ENCODE assay signal across 8 cellular contexts in the genomic region with DNA sequence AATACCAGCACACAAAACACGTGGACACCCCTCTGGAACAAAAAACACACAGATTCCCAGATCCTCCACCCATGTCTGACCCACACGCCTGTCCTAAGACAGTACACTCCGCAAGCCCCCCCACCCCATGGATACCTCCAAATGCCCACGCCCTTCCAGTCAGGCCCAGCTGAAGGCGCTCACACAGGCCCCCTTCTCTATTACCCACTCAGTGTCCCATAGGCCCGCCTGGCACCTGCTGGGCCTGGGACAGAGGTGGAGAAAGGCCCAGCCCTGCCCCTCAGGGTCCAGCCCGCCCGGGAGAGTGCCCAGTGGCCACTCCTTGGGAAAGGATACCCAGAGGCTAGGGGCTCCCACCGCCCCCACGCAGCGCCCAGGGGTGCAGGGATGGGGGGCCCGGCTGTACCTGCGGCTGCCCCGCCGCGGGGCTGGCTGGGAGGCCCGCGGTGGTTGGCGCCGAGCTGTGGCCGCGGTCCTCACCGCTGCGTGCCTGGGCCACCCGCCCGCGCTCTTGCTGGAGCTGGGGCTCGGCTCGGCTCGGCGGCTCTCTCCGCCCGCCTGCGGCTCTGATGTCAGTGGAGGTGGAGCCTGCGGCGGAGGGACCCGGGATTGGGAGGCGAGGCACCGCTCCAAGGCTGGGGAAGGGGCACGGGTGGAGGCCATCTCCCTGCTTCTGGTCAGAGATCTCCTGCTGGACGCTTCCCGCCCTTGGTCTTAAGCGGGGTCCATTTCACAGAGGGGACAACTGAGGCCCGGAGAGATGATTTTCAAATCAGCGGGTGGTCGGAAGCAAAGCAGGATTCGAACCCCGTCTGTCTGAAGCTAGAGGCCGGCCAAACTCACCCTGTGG. TPM values are rescaled to one million over a fixed set of nuclear protein-coding genes. Genes with fewer than 3 reads are reported as not detected.
DNase-seq lines count a peak whose midpoint lies in the region; ATAC-seq and TF ChIP-seq lines count a peak whose summit lies in the region.

A gene (minus strand): TSS at position 522 of the 850 bp plus-strand sequence. CDS start 2,198 bp downstream, outside the sequence.

- DNase-seq in DMS153 (lab: John Stamatoyannopoulos, UW) (peak; percentile 1), H9 (peak; percentile 78), NCI-H510A treated with DMSO at 0.1 percent for 48 hours (lab: John Stamatoyannopoulos, UW) (peak; percentile 34), epithelial cell of proximal tubule (ENCODE audit: low read depth) (no peak), midbrain (lab: John Stamatoyannopoulos, UW) (peak; percentile 63)
- peak; percentile 82 for DNase-seq in activated T-cell treated with anti-CD3 and anti-CD28 coated beads, Interleukin-2, amount 50 U/mL, for 24 hours
- DNase-seq in stimulated activated effector memory CD8-positive, alpha-beta T cell treated with anti-CD3 and anti-CD28 coated beads, Interleukin-12 subunit alpha, Interleukin-12 subunit beta, amount 100 ng/mL, for 72 hours (ENCODE audit: low spot score in 2 of 2), result peak; percentile 59 to 81
- DNase-seq in NK-92 treated with Interleukin-12 subunit alpha and Interleukin-12 subunit beta, amount 100 ng/mL, for 24 hours (lab: John Stamatoyannopoulos, UW), result no peak

- H3K27me3 Mint-ChIP-seq in H9 (ENCODE audit: low read depth), result peaks cover 58% of the 10 kb centered on the region
- no peaks in the 10 kb centered on the region for H3K27me3 Mint-ChIP-seq in activated T-cell treated with anti-CD3 and anti-CD28 coated beads, Interleukin-2, amount 50 U/mL, for 24 hours

- H4K20me1 ChIP-seq in H9 (ENCODE audit: control insufficient read depth, insufficient read depth, insufficient read length), result no peaks in the 10 kb centered on the region

- H3K4me3 ChIP-seq in epithelial cell of proximal tubule (ENCODE audit: low read depth, low read length), result peak within 1 kb of the TSS; percentile 74

- no peaks in the 10 kb centered on the region for H3K9me3 Mint-ChIP-seq in H9
- H3K9me3 Mint-ChIP-seq in activated T-cell treated with anti-CD3 and anti-CD28 coated beads, Interleukin-2, amount 50 U/mL, for 24 hours, result no peaks in the 10 kb centered on the region
- H3K9me3 Mint-ChIP-seq in stimulated activated effector memory CD8-positive, alpha-beta T cell treated with anti-CD3 and anti-CD28 coated beads, Interleukin-12 subunit alpha, Interleukin-12 subunit beta, amount 100 ng/mL, for 72 hours, result no peaks in the 10 kb centered on the region

- no peak within 1 kb of the TSS for H3T11ph ChIP-seq in H9 (ENCODE audit: low read length)

- H4K8ac ChIP-seq in H9 (replicated peaks; ENCODE audit: insufficient read length, low read depth, low read length), result no peak within 1 kb of the TSS

- no peak within 1 kb of the TSS for H3K18ac ChIP-seq in H9 (ENCODE audit: insufficient read length, low read depth, low read length)

- peak within 1 kb of the TSS; percentile 63 to 77 for H3K4me3 Mint-ChIP-seq in H9
- H3K4me3 Mint-ChIP-seq in activated T-cell treated with anti-CD3 and anti-CD28 coated beads, Interleukin-2, amount 50 U/mL, for 24 hours, result peak within 1 kb of the TSS; percentile 85
- peak within 1 kb of the TSS; percentile 80 for H3K4me3 Mint-ChIP-seq in stimulated activated effector memory CD8-positive, alpha-beta T cell treated with anti-CD3 and anti-CD28 coated beads, Interleukin-12 subunit alpha, Interleukin-12 subunit beta, amount 100 ng/mL, for 72 hours

- H2AFZ ChIP-seq in H9 (ENCODE audit: low read length), result no peak within 1 kb of the TSS

- no CpG with 5 or more reads among the region's 49 CpGs for WGBS in H9 (ENCODE audit: extremely low coverage, insufficient read length, low lambda C conversion rate)

- H3K36me3 Mint-ChIP-seq in H9 (ENCODE audit: insufficient read depth in 1 of 3, low read depth in 3 of 3), result peaks cover 0 to 14% (median 2%) of the 10 kb centered on the region in 3 experiments; a peak in 3 of 7 replicates
- H3K36me3 Mint-ChIP-seq in activated T-cell treated with anti-CD3 and anti-CD28 coated beads, Interleukin-2, amount 50 U/mL, for 24 hours (ENCODE audit: low read depth), result peaks cover 35% of the 10 kb centered on the region
- H3K36me3 Mint-ChIP-seq in stimulated activated effector memory CD8-positive, alpha-beta T cell treated with anti-CD3 and anti-CD28 coated beads, Interleukin-12 subunit alpha, Interleukin-12 subunit beta, amount 100 ng/mL, for 72 hours, result peaks cover 48% of the 10 kb centered on the region

- no peak within 1 kb of the TSS for H3K9ac ChIP-seq in H9 (ENCODE audit: extremely low read depth, insufficient read length, low read length)

- no peak within 1 kb of the TSS for H2BK20ac ChIP-seq in H9 (ENCODE audit: low read depth, low read length, poor library complexity, severe bottlenecking)

- no peak within 1 kb of the TSS for H3K27ac ChIP-seq in H9 (ENCODE audit: insufficient read length, low read depth, low read length)

- H3K23me2 ChIP-seq in H9 (ENCODE audit: insufficient read length, low read depth, low read length, poor library complexity, severe bottlenecking), result no peaks in the 10 kb centered on the region

- no peaks in the 10 kb centered on the region for H3K4me1 ChIP-seq in H9 (ENCODE audit: insufficient read depth, low read length)

- H2BK120ac ChIP-seq in H9 (ENCODE audit: low read depth, low read length, poor library complexity, severe bottlenecking), result no peak within 1 kb of the TSS

- no peak within 1 kb of the TSS for H3K14ac ChIP-seq in H9 (ENCODE audit: insufficient read depth, low read length)

- no peak within 1 kb of the TSS for H2BK5ac ChIP-seq in H9 (ENCODE audit: insufficient read length, low read length)

- H3K79me1 ChIP-seq in H9 (ENCODE audit: insufficient read depth, low read depth, low read length, poor library complexity, severe bottlenecking), result no peaks in the 10 kb centered on the region

- H3K79me2 ChIP-seq in H9 (ENCODE audit: insufficient read depth, low read length), result no peaks in the 10 kb centered on the region

- peak within 1 kb of the TSS; percentile 31 for H3K4me2 ChIP-seq in H9 (ENCODE audit: insufficient read depth, insufficient read length, low read length)

- H2AK5ac ChIP-seq in H9 (ENCODE audit: insufficient read length, low read length), result no peak within 1 kb of the TSS

- no peaks in the 10 kb centered on the region; the same call in 1 of the 2 replicates for H3K27me3 ChIP-seq in H9 (ENCODE audit: insufficient read depth, low read length)

- peak within 1 kb of the TSS in 1 of 3 experiments; percentile 79; a peak in 1 of 7 replicates for H3K27ac Mint-ChIP-seq in H9
- H3K27ac Mint-ChIP-seq in activated T-cell treated with anti-CD3 and anti-CD28 coated beads, Interleukin-2, amount 50 U/mL, for 24 hours, result peak within 1 kb of the TSS; percentile 81
- peak within 1 kb of the TSS; percentile 90 for H3K27ac Mint-ChIP-seq in stimulated activated effector memory CD8-positive, alpha-beta T cell treated with anti-CD3 and anti-CD28 coated beads, Interleukin-12 subunit alpha, Interleukin-12 subunit beta, amount 100 ng/mL, for 72 hours

- H2BK15ac ChIP-seq in H9 (ENCODE audit: low read depth, low read length), result no peak within 1 kb of the TSS

- H3K9me3 ChIP-seq in H9 (ENCODE audit: control insufficient read depth, low read depth, low read length), result no peaks in the 10 kb centered on the region

- H3K4me1 Mint-ChIP-seq in H9, result peaks cover 21 to 32% of the 10 kb centered on the region in 2 experiments
- H3K4me1 Mint-ChIP-seq in activated T-cell treated with anti-CD3 and anti-CD28 coated beads, Interleukin-2, amount 50 U/mL, for 24 hours (ENCODE audit: low read depth), result peaks cover 40% of the 10 kb centered on the region
- peaks cover 58% of the 10 kb centered on the region for H3K4me1 Mint-ChIP-seq in stimulated activated effector memory CD8-positive, alpha-beta T cell treated with anti-CD3 and anti-CD28 coated beads, Interleukin-12 subunit alpha, Interleukin-12 subunit beta, amount 100 ng/mL, for 72 hours

- no peak within 1 kb of the TSS for H3K4ac ChIP-seq in H9 (ENCODE audit: low read depth, low read length)

- H4K5ac ChIP-seq in H9 (ENCODE audit: insufficient read length, low read depth, low read length), result no peak within 1 kb of the TSS

- no peak for TF ChIP-seq CTCF in H9 (conservative IDR thresholded peaks at IDR 0.05)
- TF ChIP-seq CTCF in epithelial cell of proximal tubule (conservative IDR thresholded peaks at IDR 0.05; ENCODE audit: low read depth, low read length), result no peak

- peak; percentile 96 for ATAC-seq in stimulated activated effector memory CD8-positive, alpha-beta T cell treated with anti-CD3 and anti-CD28 coated beads, Interleukin-12 subunit alpha, Interleukin-12 subunit beta, amount 100 ng/mL, for 72 hours

- H2BK12ac ChIP-seq in H9 (ENCODE audit: insufficient read length, low read depth, low read length), result no peak within 1 kb of the TSS

- H3K56ac ChIP-seq in H9 (ENCODE audit: insufficient read length, low read depth, low read length), result no peak within 1 kb of the TSS

- H3K23ac ChIP-seq in H9 (ENCODE audit: insufficient read length, low read depth, low read length), result no peak within 1 kb of the TSS

- H4K91ac ChIP-seq in H9 (ENCODE audit: insufficient read length, low read depth, low read length), result no peak within 1 kb of the TSS

RNA-seq across cellular contexts. Expression of the gene that starts here (rescaled TPM):
- total RNA-seq in H9 (2021), result 9.0 and 9.2 TPM in 2 replicates
- 40.1 and 41.0 TPM in 2 replicates for total RNA-seq in epithelial cell of proximal tubule

Comparison
In these comparisons a context has a peak if more than half of its experiments do, and no peak if none do; other contexts are left out.
1. DNase-seq: peak in DMS153 (single experiment), H9 (single experiment), NCI-H510A treated with DMSO at 0.1 percent for 48 hours (single experiment), activated T-cell treated with anti-CD3 and anti-CD28 coated beads, Interleukin-2, amount 50 U/mL, for 24 hours (single experiment), midbrain (single experiment) and stimulated activated effector memory CD8-positive, alpha-beta T cell treated with anti-CD3 and anti-CD28 coated beads, Interleukin-12 subunit alpha, Interleukin-12 subunit beta, amount 100 ng/mL, for 72 hours (2 of 2); none in epithelial cell of proximal tubule (single experiment) and NK-92 treated with Interleukin-12 subunit alpha and Interleukin-12 subunit beta, amount 100 ng/mL, for 24 hours (single experiment).
2. Peak in every context shown above with its lines, with median percentiles within 50 percentile points of each other: H3K4me3 Mint-ChIP-seq.